ENCODE assay signal across 3 cellular contexts in genomic region chr11:77569671-77570070, GRCh38.
TF ChIP-seq lines count a peak whose summit lies in the region.

No MANE protein-coding gene starts in this region.

TF ChIP-seq in A549, 52 proteins besides CTCF, POLR2A, EP300 and RAD21:
- TF ChIP-seq FOXS1 (CRISPR knock-in tag; IDR thresholded peaks at IDR 0.05) (no peak), MAFK (IDR thresholded peaks at IDR 0.05; ENCODE audit: partially characterized antibody) (peak; percentile 92)

TF ChIP-seq in GM23338, 12 proteins besides CTCF, POLR2A, EP300 and RAD21:
- no peak for TF ChIP-seq ZNF462 (CRISPR knock-in tag; IDR thresholded peaks at IDR 0.05)
- no peak for TF ChIP-seq EZH2phosphoT487 (IDR thresholded peaks at IDR 0.05; ENCODE audit: unreplicated experiment)
- no peak for TF ChIP-seq JUNB (IDR thresholded peaks at IDR 0.05; ENCODE audit: unreplicated experiment)
- TF ChIP-seq POLR2AphosphoS5 (IDR thresholded peaks at IDR 0.05; ENCODE audit: low read depth): no peak
- TF ChIP-seq REST (IDR thresholded peaks at IDR 0.05; ENCODE audit: unreplicated experiment): no peak
- no peak for TF ChIP-seq ZNF114 (CRISPR knock-in tag; IDR thresholded peaks at IDR 0.05)
- no peak for TF ChIP-seq ZNF331 (CRISPR knock-in tag; IDR thresholded peaks at IDR 0.05; ENCODE audit: low read depth)
- no peak for TF ChIP-seq NANOG (IDR thresholded peaks at IDR 0.05; ENCODE audit: borderline replicate concordance)
- TF ChIP-seq EZH2 (IDR thresholded peaks at IDR 0.05; ENCODE audit: low read depth, unreplicated experiment): no peak
- TF ChIP-seq STAT1 (IDR thresholded peaks at IDR 0.05; ENCODE audit: unreplicated experiment): no peak
- no peak for TF ChIP-seq CREB1 (CRISPR knock-in tag; IDR thresholded peaks at IDR 0.05; ENCODE audit: low read depth)
- no peak for TF ChIP-seq ETS1 (IDR thresholded peaks at IDR 0.05)
TF ChIP-seq in GM23338: peak in this region for 0.

TF ChIP-seq in K562, 482 proteins besides CTCF, POLR2A, EP300 and RAD21:
- TF ChIP-seq MAFF (IDR thresholded peaks at IDR 0.05; ENCODE audit: low read length): peak; percentile 85
- TF ChIP-seq EZH2 (IDR thresholded peaks at IDR 0.05; ENCODE audit: borderline replicate concordance, low read depth, low read length): no peak
- no peak for TF ChIP-seq NFYB (IDR thresholded peaks at IDR 0.05; ENCODE audit: extremely low read depth, insufficient read length)
- no peak for TF ChIP-seq CBFB (CRISPR knock-in tag; IDR thresholded peaks at IDR 0.05)
- no peak for TF ChIP-seq SMAD3 (CRISPR knock-in tag; conservative IDR thresholded peaks at IDR 0.05)
- no peak for TF ChIP-seq HSF4 (CRISPR knock-in tag; IDR thresholded peaks at IDR 0.05; ENCODE audit: borderline replicate concordance)
- TF ChIP-seq ZNF316 (IDR thresholded peaks at IDR 0.05): peak; percentile 89
- TF ChIP-seq STAG1 (CRISPR knock-in tag; IDR thresholded peaks at IDR 0.05; ENCODE audit: borderline replicate concordance): no peak
- no peak for TF ChIP-seq RNF2 (IDR thresholded peaks at IDR 0.05)
- no peak for TF ChIP-seq ZNF318 (IDR thresholded peaks at IDR 0.05; ENCODE audit: borderline replicate concordance in 1 of 2, low read depth in 1 of 2)
- no peak for TF ChIP-seq PYGO2 (tag; IDR thresholded peaks at IDR 0.05)
- peak; percentile 78 for TF ChIP-seq C11orf30 (IDR thresholded peaks at IDR 0.05; ENCODE audit: low read depth)
- TF ChIP-seq ZFP91 (CRISPR knock-in tag; IDR thresholded peaks at IDR 0.05): no peak
- TF ChIP-seq CHD7 (IDR thresholded peaks at IDR 0.05; ENCODE audit: low read depth, low read length): no peak
- TF ChIP-seq MAFG (tag; conservative IDR thresholded peaks at IDR 0.05): peak; percentile 75
- TF ChIP-seq MAFK (IDR thresholded peaks at IDR 0.05; ENCODE audit: low read length): peak; percentile 77
- no peak for TF ChIP-seq RBM15 (IDR thresholded peaks at IDR 0.05; ENCODE audit: insufficient read depth, low read length)
- TF ChIP-seq DDX20 (tag; IDR thresholded peaks at IDR 0.05; ENCODE audit: low read depth): no peak
- TF ChIP-seq KDM5B (IDR thresholded peaks at IDR 0.05; ENCODE audit: insufficient replicate concordance, low read depth, low read length): no peak
